In the genomic region with DNA sequence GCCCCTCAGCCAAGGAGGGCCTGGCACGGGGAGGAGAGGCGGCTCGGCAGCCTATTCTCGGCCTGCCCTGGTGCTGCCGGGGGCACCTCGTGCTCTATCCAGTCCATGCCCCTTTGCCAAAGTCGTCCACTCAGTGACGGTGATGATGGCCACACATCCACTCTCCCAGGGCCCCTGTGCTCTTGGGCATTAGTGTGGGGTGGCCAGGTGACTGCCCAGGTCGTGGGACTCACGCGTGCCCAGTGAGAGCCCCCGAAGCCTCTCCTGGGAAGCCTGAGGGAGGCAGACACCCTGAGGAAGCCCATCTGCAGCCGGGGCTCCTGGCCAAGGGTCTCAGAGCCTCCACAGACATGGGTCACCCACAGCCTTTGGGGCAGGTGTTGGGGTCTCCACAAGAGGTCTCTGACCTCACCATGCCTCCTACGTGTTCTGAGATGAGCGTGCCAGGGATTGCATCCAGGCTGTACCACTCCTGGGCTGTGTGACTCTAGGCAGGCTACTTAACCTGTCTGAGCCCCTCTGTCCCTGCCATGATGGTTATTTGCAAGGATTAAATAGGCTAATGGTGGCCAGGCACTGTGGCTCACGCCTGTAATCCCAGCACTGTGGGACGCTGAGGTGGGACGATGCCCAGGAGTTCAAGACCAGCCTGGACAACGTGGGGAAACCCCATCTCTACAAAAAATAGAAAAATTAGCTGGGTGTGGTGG, we compare ENCODE assay signal across 2 cellular contexts.
TF ChIP-seq lines count a peak whose summit lies in the region.

No MANE protein-coding gene starts in this region.

TF ChIP-seq in IMR-90, 13 proteins besides CTCF, POLR2A, EP300 and RAD21:
- TF ChIP-seq, protein P1, sequence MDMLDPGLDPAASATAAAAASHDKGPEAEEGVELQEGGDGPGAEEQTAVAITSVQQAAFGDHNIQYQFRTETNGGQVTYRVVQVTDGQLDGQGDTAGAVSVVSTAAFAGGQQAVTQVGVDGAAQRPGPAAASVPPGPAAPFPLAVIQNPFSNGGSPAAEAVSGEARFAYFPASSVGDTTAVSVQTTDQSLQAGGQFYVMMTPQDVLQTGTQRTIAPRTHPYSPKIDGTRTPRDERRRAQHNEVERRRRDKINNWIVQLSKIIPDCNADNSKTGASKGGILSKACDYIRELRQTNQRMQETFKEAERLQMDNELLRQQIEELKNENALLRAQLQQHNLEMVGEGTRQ (IDR thresholded peaks at IDR 0.05; ENCODE audit: low read depth, low read length), result no peak
- TF ChIP-seq FOS (IDR thresholded peaks at IDR 0.05; ENCODE audit: low read depth, low read length) (no peak), CEBPB (IDR thresholded peaks at IDR 0.05; ENCODE audit: low read depth, low read length) (no peak), RFX5 (IDR thresholded peaks at IDR 0.05; ENCODE audit: low read depth, low read length) (no peak), MAZ (IDR thresholded peaks at IDR 0.05; ENCODE audit: borderline replicate concordance, low read depth, low read length) (no peak), NFE2L2 (IDR thresholded peaks at IDR 0.05; ENCODE audit: low read depth, low read length) (no peak), MAFK (IDR thresholded peaks at IDR 0.05; ENCODE audit: low read depth, low read length) (no peak), BHLHE40 (IDR thresholded peaks at IDR 0.05; ENCODE audit: low read depth, low read length) (no peak), CHD1 (IDR thresholded peaks at IDR 0.05; ENCODE audit: low read depth, low read length) (no peak), SMC3 (IDR thresholded peaks at IDR 0.05; ENCODE audit: low read depth, low read length) (no peak), MXI1 (IDR thresholded peaks at IDR 0.05; ENCODE audit: borderline replicate concordance, low read depth, low read length) (no peak), RCOR1 (IDR thresholded peaks at IDR 0.05; ENCODE audit: insufficient replicate concordance, low read length) (no peak)
- TF ChIP-seq, protein P2, sequence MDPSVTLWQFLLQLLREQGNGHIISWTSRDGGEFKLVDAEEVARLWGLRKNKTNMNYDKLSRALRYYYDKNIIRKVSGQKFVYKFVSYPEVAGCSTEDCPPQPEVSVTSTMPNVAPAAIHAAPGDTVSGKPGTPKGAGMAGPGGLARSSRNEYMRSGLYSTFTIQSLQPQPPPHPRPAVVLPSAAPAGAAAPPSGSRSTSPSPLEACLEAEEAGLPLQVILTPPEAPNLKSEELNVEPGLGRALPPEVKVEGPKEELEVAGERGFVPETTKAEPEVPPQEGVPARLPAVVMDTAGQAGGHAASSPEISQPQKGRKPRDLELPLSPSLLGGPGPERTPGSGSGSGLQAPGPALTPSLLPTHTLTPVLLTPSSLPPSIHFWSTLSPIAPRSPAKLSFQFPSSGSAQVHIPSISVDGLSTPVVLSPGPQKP (IDR thresholded peaks at IDR 0.05; ENCODE audit: borderline replicate concordance, low read depth, low read length), result no peak

TF ChIP-seq in K562, 482 proteins besides CTCF, POLR2A, EP300 and RAD21:
- TF ChIP-seq ZFP36 (IDR thresholded peaks at IDR 0.05; ENCODE audit: low read depth, low read length, partially characterized antibody) (peak; percentile 5), DNMT1 (IDR thresholded peaks at IDR 0.05) (no peak), ZNF217 (CRISPR knock-in tag; IDR thresholded peaks at IDR 0.05) (no peak), RBM34 (IDR thresholded peaks at IDR 0.05; ENCODE audit: borderline replicate concordance, insufficient read depth, low read length) (no peak), ETV5 (CRISPR knock-in tag; IDR thresholded peaks at IDR 0.05; ENCODE audit: low read depth) (no peak), SP2 (IDR thresholded peaks at IDR 0.05; ENCODE audit: extremely low read depth, low read depth, low read length, poor library complexity, severe bottlenecking) (no peak), ZFX (CRISPR knock-in tag; IDR thresholded peaks at IDR 0.05) (no peak)
- TF ChIP-seq, protein P3, sequence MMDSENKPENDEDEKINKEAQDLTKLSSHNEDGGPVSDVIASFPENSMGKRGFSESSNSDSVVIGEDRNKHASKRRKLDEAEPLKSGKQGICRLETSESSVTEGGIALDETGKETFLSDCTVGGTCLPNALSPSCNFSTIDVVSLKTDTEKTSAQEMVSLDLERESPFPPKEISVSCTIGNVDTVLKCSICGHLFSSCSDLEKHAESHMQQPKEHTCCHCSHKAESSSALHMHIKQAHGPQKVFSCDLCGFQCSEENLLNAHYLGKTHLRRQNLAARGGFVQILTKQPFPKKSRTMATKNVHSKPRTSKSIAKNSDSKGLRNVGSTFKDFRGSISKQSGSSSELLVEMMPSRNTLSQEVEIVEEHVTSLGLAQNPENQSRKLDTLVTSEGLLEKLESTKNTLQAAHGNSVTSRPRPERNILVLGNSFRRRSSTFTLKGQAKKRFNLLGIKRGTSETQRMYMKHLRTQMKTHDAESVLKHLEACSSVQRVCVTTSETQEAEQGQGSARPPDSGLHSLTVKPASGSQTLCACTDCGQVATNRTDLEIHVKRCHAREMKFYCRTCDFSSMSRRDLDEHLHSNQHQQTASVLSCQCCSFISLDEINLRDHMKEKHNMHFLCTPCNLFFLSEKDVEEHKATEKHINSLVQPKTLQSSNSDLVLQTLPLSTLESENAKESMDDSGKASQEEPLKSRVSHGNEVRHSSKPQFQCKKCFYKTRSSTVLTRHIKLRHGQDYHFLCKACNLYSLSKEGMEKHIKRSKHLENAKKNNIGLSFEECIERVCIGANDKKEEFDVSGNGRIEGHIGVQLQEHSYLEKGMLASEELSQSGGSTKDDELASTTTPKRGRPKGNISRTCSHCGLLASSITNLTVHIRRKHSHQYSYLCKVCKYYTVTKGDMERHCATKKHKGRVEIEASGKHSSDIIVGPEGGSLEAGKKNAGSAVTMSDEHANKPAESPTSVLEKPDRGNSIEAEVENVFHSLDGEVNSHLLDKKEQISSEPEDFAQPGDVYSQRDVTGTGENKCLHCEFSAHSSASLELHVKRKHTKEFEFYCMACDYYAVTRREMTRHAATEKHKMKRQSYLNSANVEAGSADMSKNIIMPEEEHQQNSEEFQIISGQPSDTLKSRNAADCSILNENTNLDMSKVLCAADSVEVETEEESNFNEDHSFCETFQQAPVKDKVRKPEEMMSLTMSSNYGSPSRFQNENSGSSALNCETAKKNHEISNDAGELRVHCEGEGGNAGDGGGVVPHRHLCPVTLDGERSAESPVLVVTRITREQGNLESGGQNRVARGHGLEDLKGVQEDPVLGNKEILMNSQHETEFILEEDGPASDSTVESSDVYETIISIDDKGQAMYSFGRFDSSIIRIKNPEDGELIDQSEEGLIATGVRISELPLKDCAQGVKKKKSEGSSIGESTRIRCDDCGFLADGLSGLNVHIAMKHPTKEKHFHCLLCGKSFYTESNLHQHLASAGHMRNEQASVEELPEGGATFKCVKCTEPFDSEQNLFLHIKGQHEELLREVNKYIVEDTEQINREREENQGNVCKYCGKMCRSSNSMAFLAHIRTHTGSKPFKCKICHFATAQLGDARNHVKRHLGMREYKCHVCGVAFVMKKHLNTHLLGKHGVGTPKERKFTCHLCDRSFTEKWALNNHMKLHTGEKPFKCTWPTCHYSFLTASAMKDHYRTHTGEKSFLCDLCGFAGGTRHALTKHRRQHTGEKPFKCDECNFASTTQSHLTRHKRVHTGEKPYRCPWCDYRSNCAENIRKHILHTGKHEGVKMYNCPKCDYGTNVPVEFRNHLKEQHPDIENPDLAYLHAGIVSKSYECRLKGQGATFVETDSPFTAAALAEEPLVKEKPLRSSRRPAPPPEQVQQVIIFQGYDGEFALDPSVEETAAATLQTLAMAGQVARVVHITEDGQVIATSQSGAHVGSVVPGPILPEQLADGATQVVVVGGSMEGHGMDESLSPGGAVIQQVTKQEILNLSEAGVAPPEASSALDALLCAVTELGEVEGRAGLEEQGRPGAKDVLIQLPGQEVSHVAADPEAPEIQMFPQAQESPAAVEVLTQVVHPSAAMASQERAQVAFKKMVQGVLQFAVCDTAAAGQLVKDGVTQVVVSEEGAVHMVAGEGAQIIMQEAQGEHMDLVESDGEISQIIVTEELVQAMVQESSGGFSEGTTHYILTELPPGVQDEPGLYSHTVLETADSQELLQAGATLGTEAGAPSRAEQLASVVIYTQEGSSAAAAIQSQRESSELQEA (IDR thresholded peaks at IDR 0.05; ENCODE audit: low read depth), result no peak
TF ChIP-seq in K562: peak in this region for 1.
